1 cellular context compared by ENCODE assay signal in genomic region chr9:120867676-120868338, GRCh38.
TF ChIP-seq lines count a peak whose summit lies in the region.

No MANE protein-coding gene starts in this region.

TF ChIP-seq in HepG2, 621 proteins besides CTCF, POLR2A, EP300 and RAD21:
- TF ChIP-seq TSC22D2 (CRISPR knock-in tag; IDR thresholded peaks at IDR 0.05; ENCODE audit: borderline replicate concordance) (no peak), NFE2L2 (IDR thresholded peaks at IDR 0.05; ENCODE audit: low read length) (no peak), ZKSCAN1 (IDR thresholded peaks at IDR 0.05; ENCODE audit: low read length) (no peak), ZNF451 (CRISPR knock-in tag; IDR thresholded peaks at IDR 0.05) (no peak), ZNF746 (CRISPR knock-in tag; IDR thresholded peaks at IDR 0.05) (no peak), FOXK2 (IDR thresholded peaks at IDR 0.05) (no peak), TBX2 (CRISPR knock-in tag; IDR thresholded peaks at IDR 0.05; ENCODE audit: borderline replicate concordance) (no peak), ATF3 (CRISPR knock-in tag; IDR thresholded peaks at IDR 0.05) (no peak), ZNF207 (IDR thresholded peaks at IDR 0.05; ENCODE audit: borderline replicate concordance) (no peak), CHCHD3 (CRISPR knock-in tag; IDR thresholded peaks at IDR 0.05) (no peak), U2AF1 (optimal IDR thresholded peaks at IDR 0.05; ENCODE audit: low read depth, low read length) (no peak), HMGXB3 (CRISPR knock-in tag; IDR thresholded peaks at IDR 0.05; ENCODE audit: borderline replicate concordance) (no peak)
